Comparison of ENCODE assay signal across 11 cellular contexts in the genomic region with DNA sequence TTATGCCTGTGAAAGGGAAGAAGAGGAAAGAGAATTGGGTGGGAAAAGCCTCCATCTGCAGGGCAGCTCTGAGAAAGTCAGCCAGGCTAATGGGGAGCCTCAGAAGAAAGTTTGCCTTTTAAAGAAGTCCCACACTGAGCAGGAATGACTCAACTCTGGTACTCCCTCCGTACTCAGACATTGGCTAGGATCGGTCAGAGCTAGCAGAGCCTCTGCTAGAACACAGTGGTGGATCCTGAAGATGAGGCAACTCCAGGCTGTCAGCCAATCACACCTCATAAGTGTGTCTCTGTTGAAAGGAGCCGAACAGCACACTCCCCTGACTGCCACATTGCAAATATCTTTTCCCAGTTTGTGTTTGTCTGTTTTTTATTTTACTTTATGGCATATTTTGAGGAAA.
A peak's percentile ranks its signal among the peaks of the same experiment; 100 is the strongest.
DNase-seq lines count a peak whose midpoint lies in the region; ATAC-seq, FAIRE-seq and TF ChIP-seq lines count a peak whose summit lies in the region.
"Had no signal": no experiment of that assay in that cellular context is flagged by ENCODE, and none has a peak within 500 bp of the region (broad histone marks: within the 10 kb centered on the region; RNA-seq: fewer than 3 reads in every experiment).

No MANE protein-coding gene starts in this region.

- DNase-seq in HFFc6 (peak; percentile 83), bronchial epithelial cell (ENCODE audit: low read depth) (peak; percentile 70), kidney tubule cell (ENCODE audit: low spot score) (peak; percentile 28), thoracic aorta (ENCODE audit: low spot score) (no peak), amniotic stem cell (lab: John Stamatoyannopoulos, UW) (no peak), NCI-H1694 treated with DMSO at 0.1 percent for 48 hours (lab: John Stamatoyannopoulos, UW) (no peak)
- DNase-seq: activated CD8-positive, alpha-beta T cell treated with anti-CD3 and anti-CD28 coated beads for 36 hours; retina; SJCRH30 had no signal

- TF ChIP-seq CTCF in HFFc6 (IDR thresholded peaks at IDR 0.05) (no peak), bronchial epithelial cell (IDR thresholded peaks at IDR 0.05; ENCODE audit: insufficient read depth, low read length, severe bottlenecking) (no peak), thoracic aorta (IDR thresholded peaks at IDR 0.05) (no peak)

- H3K4me3 ChIP-seq in bronchial epithelial cell (ENCODE audit: low read depth, low read length) (no peak overlapping the region), thoracic aorta (no peak overlapping the region)
- H3K4me3 ChIP-seq: SJCRH30 had no signal

- H3K27ac ChIP-seq in thoracic aorta = peak overlapping the region; percentile 60 to 64
- H3K27ac ChIP-seq: SJCRH30 had no signal

- H3K27me3 ChIP-seq in bronchial epithelial cell (ENCODE audit: control insufficient read depth, insufficient read depth, low read length) = no peaks in the 10 kb centered on the region
- H3K27me3 ChIP-seq in thoracic aorta (replicated peaks; ENCODE audit: insufficient read depth) = no peaks in the 10 kb centered on the region
- H3K27me3 ChIP-seq: SJCRH30 had no signal

- H3K4me1 ChIP-seq in thoracic aorta (ENCODE audit: control insufficient read depth in 1 of 2, low read depth in 2 of 2) = peaks cover 23 to 41% of the 10 kb centered on the region in 2 donors

- no peak for ATAC-seq in thoracic aorta (ENCODE audit: insufficient number of reproducible peaks, low FRiP score, low read depth)
- ATAC-seq in GM19467 (IDR thresholded peaks at IDR 0.05; ENCODE audit: unreplicated experiment) = no peak
- ATAC-seq in stimulated activated memory B cell treated with anti-CD40 and anti-IgM and Interleukin-4, amounts not matched to agents 10 μg/mL and 1 μg/mL and 100 μg/mL, for 72 hours = no peak
- ATAC-seq: activated CD8-positive, alpha-beta T cell treated with anti-CD3 and anti-CD28 coated beads for 36 hours had no signal

- FAIRE-seq in bronchial epithelial cell (lab: Jason Lieb, UNC) = no peak

- H3K27ac Mint-ChIP-seq in HFFc6 = no peak overlapping the region
- no peak overlapping the region for H3K27ac Mint-ChIP-seq in stimulated activated memory B cell treated with anti-CD40 and anti-IgM and Interleukin-4, amounts not matched to agents 10 μg/mL and 1 μg/mL and 100 μg/mL, for 72 hours
- H3K27ac Mint-ChIP-seq: activated CD8-positive, alpha-beta T cell treated with anti-CD3 and anti-CD28 coated beads for 36 hours had no signal

- H3K27me3 Mint-ChIP-seq in HFFc6 (ENCODE audit: insufficient read depth) = peaks cover 21% of the 10 kb centered on the region
- no peaks in the 10 kb centered on the region for H3K27me3 Mint-ChIP-seq in stimulated activated memory B cell treated with anti-CD40 and anti-IgM and Interleukin-4, amounts not matched to agents 10 μg/mL and 1 μg/mL and 100 μg/mL, for 72 hours

- H3K36me3 ChIP-seq in bronchial epithelial cell (ENCODE audit: control insufficient read depth, insufficient read depth, low read length) (no peaks in the 10 kb centered on the region), thoracic aorta (no peaks in the 10 kb centered on the region)
- H3K36me3 ChIP-seq: SJCRH30 had no signal

- H3K9me3 Mint-ChIP-seq in HFFc6 = peaks cover 11% of the 10 kb centered on the region
- peaks cover 11% of the 10 kb centered on the region for H3K9me3 Mint-ChIP-seq in stimulated activated memory B cell treated with anti-CD40 and anti-IgM and Interleukin-4, amounts not matched to agents 10 μg/mL and 1 μg/mL and 100 μg/mL, for 72 hours

- H3K4me1 Mint-ChIP-seq in HFFc6 (ENCODE audit: low read depth) = peaks cover 33% of the 10 kb centered on the region
- H3K4me1 Mint-ChIP-seq in stimulated activated memory B cell treated with anti-CD40 and anti-IgM and Interleukin-4, amounts not matched to agents 10 μg/mL and 1 μg/mL and 100 μg/mL, for 72 hours = peaks cover 12% of the 10 kb centered on the region

- peaks cover 5% of the 10 kb centered on the region; the same call in 1 of the 2 replicates for H3K36me3 Mint-ChIP-seq in HFFc6 (ENCODE audit: low read depth)
- peaks cover 19% of the 10 kb centered on the region for H3K36me3 Mint-ChIP-seq in stimulated activated memory B cell treated with anti-CD40 and anti-IgM and Interleukin-4, amounts not matched to agents 10 μg/mL and 1 μg/mL and 100 μg/mL, for 72 hours

- peaks cover 4% of the 10 kb centered on the region for H3K9me3 ChIP-seq in thoracic aorta

- H3K4me3 Mint-ChIP-seq in HFFc6 = no peak overlapping the region
- no peak overlapping the region for H3K4me3 Mint-ChIP-seq in stimulated activated memory B cell treated with anti-CD40 and anti-IgM and Interleukin-4, amounts not matched to agents 10 μg/mL and 1 μg/mL and 100 μg/mL, for 72 hours
- H3K4me3 Mint-ChIP-seq: activated CD8-positive, alpha-beta T cell treated with anti-CD3 and anti-CD28 coated beads for 36 hours had no signal

Comparison
In these comparisons a context has a peak if more than half of its experiments do, and no peak if none do; other contexts are left out.
1. DNase-seq: peak in HFFc6 (single experiment), bronchial epithelial cell (single experiment) and kidney tubule cell (single experiment); none in thoracic aorta (single experiment), amniotic stem cell (single experiment) and NCI-H1694 treated with DMSO at 0.1 percent for 48 hours (single experiment).